Comparison of ENCODE assay signal across 8 cellular contexts in genomic region chr2:156435725-156436476, GRCh38. TPM values are rescaled to one million over a fixed set of nuclear protein-coding genes. Genes with fewer than 3 reads are reported as not detected.
A peak's percentile ranks its signal among the peaks of the same experiment; 100 is the strongest.
DNase-seq lines count a peak whose midpoint lies in the region; ATAC-seq and TF ChIP-seq lines count a peak whose summit lies in the region.

Gene GPD2, plus strand, starts transcription at chr2:156436379. Its CDS starts 39,727 bp downstream, at chr2:156476106.

- H3K27ac ChIP-seq in esophagus squamous epithelium, result peak within 1 kb of the TSS; percentile 94 to 99 (median 98)

- peaks cover 0 to 3% (median 0%) of the 10 kb centered on the region in 3 donors for H3K36me3 ChIP-seq in esophagus squamous epithelium

- WGBS in esophagus squamous epithelium, 2 donors, result no CpG with 5 or more reads among the region's 75 CpGs

- H3K4me3 Mint-ChIP-seq in activated T-cell treated with anti-CD3 and anti-CD28 coated beads, Interleukin-2, amount 50 U/mL, for 72 hours, result peak within 1 kb of the TSS; percentile 97 to 98
- peak within 1 kb of the TSS; percentile 88 for H3K4me3 Mint-ChIP-seq in stimulated activated memory B cell treated with anti-CD40 and anti-IgM and Interleukin-4, amounts not matched to agents 10 μg/mL and 1 μg/mL and 100 μg/mL, for 72 hours

- no peaks in the 10 kb centered on the region for H3K9me3 Mint-ChIP-seq in activated T-cell treated with anti-CD3 and anti-CD28 coated beads, Interleukin-2, amount 50 U/mL, for 72 hours
- H3K9me3 Mint-ChIP-seq in stimulated activated memory B cell treated with anti-CD40 and anti-IgM and Interleukin-4, amounts not matched to agents 10 μg/mL and 1 μg/mL and 100 μg/mL, for 72 hours, result no peaks in the 10 kb centered on the region

- peak in 2 of 6 experiments; percentile 3 to 9 for TF ChIP-seq CTCF in esophagus squamous epithelium (IDR thresholded peaks at IDR 0.05)

- H3K9me3 ChIP-seq in esophagus squamous epithelium, result no peaks in the 10 kb centered on the region

- ATAC-seq in GM19452 (IDR thresholded peaks at IDR 0.05; ENCODE audit: unreplicated experiment) (peak; percentile 52), HG03571 (IDR thresholded peaks at IDR 0.05; ENCODE audit: unreplicated experiment) (peak; percentile 48)
- ATAC-seq in activated T-cell treated with anti-CD3 and anti-CD28 coated beads, Interleukin-2, amount 50 U/mL, for 72 hours (replicated peaks in 1 of 2), result peak; percentile 76 to 88
- peak; percentile 87 for ATAC-seq in stimulated activated memory B cell treated with anti-CD40 and anti-IgM and Interleukin-4, amounts not matched to agents 10 μg/mL and 1 μg/mL and 100 μg/mL, for 72 hours

- intact Hi-C loops in esophagus squamous epithelium (cut with DNase I), result no loop called here

- no peaks in the 10 kb centered on the region for H3K27me3 ChIP-seq in esophagus squamous epithelium

- H3K4me1 Mint-ChIP-seq in activated T-cell treated with anti-CD3 and anti-CD28 coated beads, Interleukin-2, amount 50 U/mL, for 72 hours (ENCODE audit: low read depth), result peaks cover 29% of the 10 kb centered on the region
- H3K4me1 Mint-ChIP-seq in stimulated activated memory B cell treated with anti-CD40 and anti-IgM and Interleukin-4, amounts not matched to agents 10 μg/mL and 1 μg/mL and 100 μg/mL, for 72 hours, result peaks cover 31% of the 10 kb centered on the region

- peak in 3 of 4 donors; percentile 60 to 84 (median 65) for TF ChIP-seq POLR2A in esophagus squamous epithelium (IDR thresholded peaks at IDR 0.05)

- H3K4me3 ChIP-seq in esophagus squamous epithelium, result peak within 1 kb of the TSS; percentile 51 to 80 (median 68)

- DNase-seq in COLO829 (ENCODE audit: low spot score) (peak; percentile 57), esophagus squamous epithelium (lab: John Stamatoyannopoulos, UW) (peak; percentile 21), myocyte (ENCODE audit: low read depth) (peak; percentile 92)
- DNase-seq in activated T-cell treated with anti-CD3 and anti-CD28 coated beads, Interleukin-2, amount 50 U/mL, for 72 hours, result peak; percentile 73 to 76

- peaks cover 4% of the 10 kb centered on the region in 2 donors for H3K36me3 Mint-ChIP-seq in activated T-cell treated with anti-CD3 and anti-CD28 coated beads, Interleukin-2, amount 50 U/mL, for 72 hours (ENCODE audit: insufficient read depth in 2 of 2)
- peaks cover 10% of the 10 kb centered on the region for H3K36me3 Mint-ChIP-seq in stimulated activated memory B cell treated with anti-CD40 and anti-IgM and Interleukin-4, amounts not matched to agents 10 μg/mL and 1 μg/mL and 100 μg/mL, for 72 hours

- peaks cover 13 to 55% (median 19%) of the 10 kb centered on the region in 3 donors for H3K4me1 ChIP-seq in esophagus squamous epithelium

- H3K27ac Mint-ChIP-seq in activated T-cell treated with anti-CD3 and anti-CD28 coated beads, Interleukin-2, amount 50 U/mL, for 72 hours, result peak within 1 kb of the TSS; percentile 97
- H3K27ac Mint-ChIP-seq in stimulated activated memory B cell treated with anti-CD40 and anti-IgM and Interleukin-4, amounts not matched to agents 10 μg/mL and 1 μg/mL and 100 μg/mL, for 72 hours, result peak within 1 kb of the TSS; percentile 90

- no peaks in the 10 kb centered on the region for H3K27me3 Mint-ChIP-seq in activated T-cell treated with anti-CD3 and anti-CD28 coated beads, Interleukin-2, amount 50 U/mL, for 72 hours (ENCODE audit: low read depth)
- H3K27me3 Mint-ChIP-seq in stimulated activated memory B cell treated with anti-CD40 and anti-IgM and Interleukin-4, amounts not matched to agents 10 μg/mL and 1 μg/mL and 100 μg/mL, for 72 hours, result no peaks in the 10 kb centered on the region

TF ChIP-seq in PFSK-1, 5 proteins besides CTCF, POLR2A, EP300 and RAD21:
- TF ChIP-seq SIN3A (IDR thresholded peaks at IDR 0.05; ENCODE audit: borderline replicate concordance, insufficient read depth, low read length), result no peak
- TF ChIP-seq POLR2AphosphoS5 (IDR thresholded peaks at IDR 0.05; ENCODE audit: low read depth, low read length), result 0 out of 2 replicates have a peak, but pooled peaks have one; percentile 18

RNA-seq across cellular contexts. Expression of gene GPD2, which starts in this region (rescaled TPM):
- not detected for polyA plus RNA-seq in PFSK-1 (2012; ENCODE audit: insufficient read length, low read depth)
- 10 to 100 TPM; 20.0 to 24.9 TPM for total RNA-seq in activated T-cell treated with anti-CD3 and anti-CD28 coated beads, Interleukin-2, amount 50 U/mL, for 72 hours
- total RNA-seq in esophagus squamous epithelium, result 100 to 1,000 TPM in 2 of 4 donors, 10 to 100 TPM in 2; 67.3 to 160 (median 89.7) TPM
- 13.2 and 23.4 TPM in 2 replicates for total RNA-seq in myocyte
- 4.8 TPM for polyA plus RNA-seq in myocyte (2012)

Comparison
In these comparisons a context has a peak if more than half of its experiments do, and no peak if none do; other contexts are left out.
1. Peak in every context shown above with its lines: DNase-seq, ATAC-seq, H3K4me3 ChIP-seq and H3K27ac ChIP-seq.
2. DNase-seq: peak in every context shown above with its lines; median percentile 92 in myocyte; 74 in activated T-cell treated with anti-CD3 and anti-CD28 coated beads, Interleukin-2, amount 50 U/mL, for 72 hours; 57 in COLO829; 21 in esophagus squamous epithelium.